In genomic region chr3:194957743-194958240, GRCh38 we compare ENCODE assay signal across 31 cellular contexts.
"Had no signal": no experiment of that assay in that cellular context is flagged by ENCODE, and none has a peak within 500 bp of the region (broad histone marks: within the 10 kb centered on the region; RNA-seq: fewer than 3 reads in every experiment).

No MANE protein-coding gene starts in this region.

- H3K27ac ChIP-seq: adrenal gland, body of pancreas, epithelial cell of prostate, esophagus squamous epithelium, gastroesophageal sphincter had no signal

- H3K36me3 ChIP-seq: adrenal gland, esophagus squamous epithelium, gastroesophageal sphincter had no signal

- H3K4me1 ChIP-seq: adrenal gland, body of pancreas had no signal

- H3K9me3 Mint-ChIP-seq: activated CD8-positive, alpha-beta T cell treated with anti-CD3 and anti-CD28 coated beads for 36 hours; activated naive CD4-positive, alpha-beta T cell treated with anti-CD3 and anti-CD28 coated beads for 36 hours; activated naive CD4-positive, alpha-beta T cell treated with anti-CD3 and anti-CD28 coated beads, Interleukin-2, amount 50 U/mL, for 24 hours; activated naive CD8-positive, alpha-beta T cell treated with anti-CD3 and anti-CD28 coated beads for 36 hours; activated naive CD8-positive, alpha-beta T cell treated with anti-CD3 and anti-CD28 coated beads, Interleukin-2, amount 50 U/mL, for 24 hours; activated T-helper 1 cell treated with anti-CD3 and anti-CD28 coated beads, Interleukin-12 subunit alpha, Interleukin-12 subunit beta, Interleukin-2, Interleukin-4 antibody, amounts not matched to agents 30 ng/mL and 10 ng/mL and 1 ng/mL, durations not matched to agents 14 hours and 24 hours and 36 hours; activated T-helper 2 cell treated with anti-CD3 and anti-CD28 coated beads, Interferon-gamma antibody, Interleukin-2, Interleukin-4, amounts not matched to agents 10 μg/mL and 5 μg/mL and 100 μg/mL, durations not matched to agents 14 hours and 24 hours and 36 hours; T-helper 2 cell treated with Interferon-gamma antibody and Interleukin-4, amounts not matched to agents 5 μg/mL and 100 μg/mL, for 36 hours had no signal

- ATAC-seq: activated CD8-positive, alpha-beta T cell treated with anti-CD3 and anti-CD28 coated beads for 36 hours; activated naive CD8-positive, alpha-beta T cell treated with anti-CD3 and anti-CD28 coated beads, Interleukin-2, amount 50 U/mL, for 24 hours; body of pancreas; T-helper 17 cell had no signal

- DNase-seq: activated CD4-positive, alpha-beta T cell treated with anti-CD3 and anti-CD28 coated beads for 1 hour; activated CD4-positive, alpha-beta T cell treated with anti-CD3 and anti-CD28 coated beads for 48 hours; activated CD4-positive, alpha-beta T cell treated with anti-CD3 and anti-CD28 coated beads, Interleukin-2, amount 50 U/mL, for 1 hour; activated CD4-positive, alpha-beta T cell treated with anti-CD3 and anti-CD28 coated beads, Interleukin-2, amount 50 U/mL, for 48 hours; activated CD4-positive, CD25-positive, alpha-beta regulatory T cell; activated CD8-positive, alpha-beta memory T cell treated with anti-CD3 and anti-CD28 coated beads for 24 hours; activated CD8-positive, alpha-beta T cell treated with anti-CD3 and anti-CD28 coated beads for 36 hours; activated effector memory CD4-positive, alpha-beta T cell treated with anti-CD3 and anti-CD28 coated beads, Interleukin-2, amount 50 U/mL, for 16 hours; activated naive CD4-positive, alpha-beta T cell treated with anti-CD3 and anti-CD28 coated beads for 36 hours; activated naive CD8-positive, alpha-beta T cell treated with anti-CD3 and anti-CD28 coated beads for 36 hours; activated naive CD8-positive, alpha-beta T cell treated with anti-CD3 and anti-CD28 coated beads, Interleukin-2, amount 50 U/mL, for 24 hours; activated T-cell treated with anti-CD3 and anti-CD28 coated beads, Interleukin-2, amount 50 U/mL, for 1 hour; activated T-cell treated with anti-CD3 and anti-CD28 coated beads, Interleukin-2, amount 50 U/mL, for 48 hours; adrenal gland; amygdala; aorta; body of pancreas; cortex of kidney; dermis blood vessel endothelial cell; effector CD8-positive, alpha-beta T cell; esophagus squamous epithelium; foreskin melanocyte; T-helper 1 cell; T-helper 17 cell; T1000 had no signal

- H3K36me3 Mint-ChIP-seq: activated naive CD4-positive, alpha-beta T cell treated with anti-CD3 and anti-CD28 coated beads, Interleukin-2, amount 50 U/mL, for 24 hours; activated naive CD8-positive, alpha-beta T cell treated with anti-CD3 and anti-CD28 coated beads for 36 hours had no signal

- H3K27me3 Mint-ChIP-seq: activated CD8-positive, alpha-beta T cell treated with anti-CD3 and anti-CD28 coated beads for 36 hours; activated naive CD4-positive, alpha-beta T cell treated with anti-CD3 and anti-CD28 coated beads, Interleukin-2, amount 50 U/mL, for 24 hours; activated naive CD8-positive, alpha-beta T cell treated with anti-CD3 and anti-CD28 coated beads for 36 hours had no signal

- H3K27me3 ChIP-seq: adrenal gland, body of pancreas, esophagus squamous epithelium had no signal

- H3K4me3 ChIP-seq: adrenal gland, body of pancreas, esophagus squamous epithelium, gastroesophageal sphincter had no signal

- H3K4me1 Mint-ChIP-seq: activated naive CD4-positive, alpha-beta T cell treated with anti-CD3 and anti-CD28 coated beads, Interleukin-2, amount 50 U/mL, for 24 hours; activated naive CD8-positive, alpha-beta T cell treated with anti-CD3 and anti-CD28 coated beads for 36 hours; activated naive CD8-positive, alpha-beta T cell treated with anti-CD3 and anti-CD28 coated beads, Interleukin-2, amount 50 U/mL, for 24 hours had no signal

- H3K4me3 Mint-ChIP-seq: activated CD8-positive, alpha-beta T cell treated with anti-CD3 and anti-CD28 coated beads for 36 hours; activated naive CD4-positive, alpha-beta T cell treated with anti-CD3 and anti-CD28 coated beads for 36 hours; activated naive CD4-positive, alpha-beta T cell treated with anti-CD3 and anti-CD28 coated beads, Interleukin-2, amount 50 U/mL, for 24 hours; activated naive CD8-positive, alpha-beta T cell treated with anti-CD3 and anti-CD28 coated beads for 36 hours; activated naive CD8-positive, alpha-beta T cell treated with anti-CD3 and anti-CD28 coated beads, Interleukin-2, amount 50 U/mL, for 24 hours; activated T-helper 1 cell treated with anti-CD3 and anti-CD28 coated beads, Interleukin-12 subunit alpha, Interleukin-12 subunit beta, Interleukin-2, Interleukin-4 antibody, amounts not matched to agents 30 ng/mL and 10 ng/mL and 1 ng/mL, durations not matched to agents 14 hours and 24 hours and 36 hours; T-helper 17 cell; T-helper 2 cell treated with Interferon-gamma antibody and Interleukin-4, amounts not matched to agents 5 μg/mL and 100 μg/mL, for 36 hours had no signal

- H3K27ac Mint-ChIP-seq: activated CD8-positive, alpha-beta T cell treated with anti-CD3 and anti-CD28 coated beads for 36 hours; activated naive CD4-positive, alpha-beta T cell treated with anti-CD3 and anti-CD28 coated beads for 36 hours; activated naive CD4-positive, alpha-beta T cell treated with anti-CD3 and anti-CD28 coated beads, Interleukin-2, amount 50 U/mL, for 24 hours; activated naive CD8-positive, alpha-beta T cell treated with anti-CD3 and anti-CD28 coated beads for 36 hours; activated naive CD8-positive, alpha-beta T cell treated with anti-CD3 and anti-CD28 coated beads, Interleukin-2, amount 50 U/mL, for 24 hours; activated T-helper 1 cell treated with anti-CD3 and anti-CD28 coated beads, Interleukin-12 subunit alpha, Interleukin-12 subunit beta, Interleukin-2, Interleukin-4 antibody, amounts not matched to agents 30 ng/mL and 10 ng/mL and 1 ng/mL, durations not matched to agents 14 hours and 24 hours and 36 hours; activated T-helper 2 cell treated with anti-CD3 and anti-CD28 coated beads, Interferon-gamma antibody, Interleukin-2, Interleukin-4, amounts not matched to agents 10 μg/mL and 5 μg/mL and 100 μg/mL, durations not matched to agents 14 hours and 24 hours and 36 hours; T-helper 17 cell; T-helper 2 cell treated with Interferon-gamma antibody and Interleukin-4, amounts not matched to agents 5 μg/mL and 100 μg/mL, for 36 hours had no signal

- H3K9me3 ChIP-seq: adrenal gland, body of pancreas, esophagus squamous epithelium, gastroesophageal sphincter had no signal
